Comparison of ENCODE assay signal across 12 cellular contexts in genomic region chr5:163354685-163355084, GRCh38.
DNase-seq lines count a peak whose midpoint lies in the region; ATAC-seq lines count a peak whose summit lies in the region.
"Had no signal": no experiment of that assay in that cellular context is flagged by ENCODE, and none has a peak within 500 bp of the region (broad histone marks: within the 10 kb centered on the region; RNA-seq: fewer than 3 reads in every experiment).

No MANE protein-coding gene starts in this region.

- DNase-seq in SIG-M5 treated with dmso at 0.1 percent for 504 hours (lab: John Stamatoyannopoulos, UW; ENCODE audit: unreplicated experiment) (peak; percentile 74), SIG-M5 (lab: John Stamatoyannopoulos, UW) (no peak), hypothalamus (lab: John Stamatoyannopoulos, UW) (no peak), A172 (ENCODE audit: low spot score) (no peak), NCI-H2029 (lab: John Stamatoyannopoulos, UW) (no peak)
- DNase-seq in stimulated activated naive B cell treated with anti-CD40 and anti-IgM and Interleukin-4, amounts not matched to agents 10 μg/mL and 1 μg/mL and 100 μg/mL, for 72 hours, result no peak
- DNase-seq: GF-D8, NCI-H774 had no signal

- H3K27ac Mint-ChIP-seq in stimulated activated naive B cell treated with anti-CD40 and anti-IgM and Interleukin-4, amounts not matched to agents 10 μg/mL and 1 μg/mL and 100 μg/mL, for 72 hours, result no peak overlapping the region
- H3K27ac Mint-ChIP-seq: mesothelial cell of epicardium had no signal

- H3K36me3 Mint-ChIP-seq in stimulated activated naive B cell treated with anti-CD40 and anti-IgM and Interleukin-4, amounts not matched to agents 10 μg/mL and 1 μg/mL and 100 μg/mL, for 72 hours, result no peaks in the 10 kb centered on the region
- H3K36me3 Mint-ChIP-seq: mesothelial cell of epicardium had no signal

- H3K27me3 Mint-ChIP-seq in stimulated activated naive B cell treated with anti-CD40 and anti-IgM and Interleukin-4, amounts not matched to agents 10 μg/mL and 1 μg/mL and 100 μg/mL, for 72 hours, result peaks cover 6 to 7% of the 10 kb centered on the region in 2 donors

- H3K4me1 Mint-ChIP-seq in stimulated activated naive B cell treated with anti-CD40 and anti-IgM and Interleukin-4, amounts not matched to agents 10 μg/mL and 1 μg/mL and 100 μg/mL, for 72 hours, result peaks cover 2 to 9% of the 10 kb centered on the region in 2 donors

- ATAC-seq in HG02763 (IDR thresholded peaks at IDR 0.05; ENCODE audit: unreplicated experiment) (peak; percentile 99), HG03571 (IDR thresholded peaks at IDR 0.05; ENCODE audit: unreplicated experiment) (peak; percentile 100)
- peak; percentile 99 for ATAC-seq in stimulated activated naive B cell treated with anti-CD40 and anti-IgM and Interleukin-4, amounts not matched to agents 10 μg/mL and 1 μg/mL and 100 μg/mL, for 72 hours (replicated peaks)

- H3K9me3 Mint-ChIP-seq in stimulated activated naive B cell treated with anti-CD40 and anti-IgM and Interleukin-4, amounts not matched to agents 10 μg/mL and 1 μg/mL and 100 μg/mL, for 72 hours, result no peaks in the 10 kb centered on the region
- H3K9me3 Mint-ChIP-seq: IgD-negative memory B cell had no signal

- no peak overlapping the region for H3K4me3 Mint-ChIP-seq in stimulated activated naive B cell treated with anti-CD40 and anti-IgM and Interleukin-4, amounts not matched to agents 10 μg/mL and 1 μg/mL and 100 μg/mL, for 72 hours
- H3K4me3 Mint-ChIP-seq: mesothelial cell of epicardium had no signal
